ENCODE assay signal across 8 cellular contexts in genomic region chr11:66311965-66312548, GRCh38. TPM values are rescaled to one million over a fixed set of nuclear protein-coding genes. Genes with fewer than 3 reads are reported as not detected.
DNase-seq lines count a peak whose midpoint lies in the region; ATAC-seq, FAIRE-seq and TF ChIP-seq lines count a peak whose summit lies in the region.

No MANE protein-coding gene starts in this region.

- peak; percentile 75 for TF ChIP-seq CTCF in progenitor cell of endocrine pancreas (IDR thresholded peaks at IDR 0.05; ENCODE audit: unreplicated experiment)
- peak; percentile 88 for TF ChIP-seq CTCF in upper lobe of right lung (IDR thresholded peaks at IDR 0.05)

- peaks cover 11% of the 10 kb centered on the region for H3K4me1 ChIP-seq in upper lobe of right lung

- H3K4me1 Mint-ChIP-seq in progenitor cell of endocrine pancreas (ENCODE audit: low read depth) = peaks cover 2% of the 10 kb centered on the region

- no peaks in the 10 kb centered on the region for H3K36me3 Mint-ChIP-seq in progenitor cell of endocrine pancreas (ENCODE audit: insufficient read depth)

- intact Hi-C loops in left cardiac atrium (cut with DNase I) (loop anchor here in 1 of 2 donors (1.0 to 5.0 kb wide), 2 partner anchors 16 to 75 kb away; no protein-coding TSS in a partner anchor), upper lobe of right lung (cut with DNase I) (loop anchor here (10.0 kb wide), 1 partner anchor 73 kb away; no protein-coding TSS in a partner anchor)

- H3K27ac ChIP-seq in adipose tissue (ENCODE audit: low read depth, low read length) = peak overlapping the region; percentile 21
- H3K27ac ChIP-seq in upper lobe of right lung = peak overlapping the region; percentile 82

- no peaks in the 10 kb centered on the region for H3K9me3 Mint-ChIP-seq in progenitor cell of endocrine pancreas (ENCODE audit: low read depth)

- peak; percentile 76 for ATAC-seq in HG02840 (IDR thresholded peaks at IDR 0.05; ENCODE audit: low FRiP score, unreplicated experiment)
- ATAC-seq in left cardiac atrium = peak; percentile 79 to 86
- peak; percentile 84 for ATAC-seq in upper lobe of right lung

- peak; percentile 98 for FAIRE-seq in GM12891 (lab: Jason Lieb, UNC)

- H3K27ac Mint-ChIP-seq in progenitor cell of endocrine pancreas = peak overlapping the region; percentile 98

- 0 to 1% (median 1%) methylated on average over 44 of the region's 44 CpGs for WGBS in adipose tissue, 3 donors

- peak overlapping the region; percentile 65 for H3K4me3 ChIP-seq in upper lobe of right lung

- H3K27me3 Mint-ChIP-seq in progenitor cell of endocrine pancreas = peaks cover 50% of the 10 kb centered on the region

- no peak for TF ChIP-seq POLR2A in GM12891 (IDR thresholded peaks at IDR 0.05; ENCODE audit: low read depth, low read length)

- H3K27me3 ChIP-seq in upper lobe of right lung = no peaks in the 10 kb centered on the region

- DNase-seq in GM12891 (ENCODE audit: insufficient read length, low spot score) = peak; percentile 90
- DNase-seq in NCI-H1417 treated with DMSO at 0.1 percent for 48 hours (lab: John Stamatoyannopoulos, UW) = peak; percentile 83
- DNase-seq in SW480 (ENCODE audit: low spot score) = peak; percentile 95
- peak; percentile 94 for DNase-seq in left cardiac atrium
- DNase-seq in progenitor cell of endocrine pancreas (ENCODE audit: low spot score, unreplicated experiment) = peak; percentile 68
- DNase-seq in upper lobe of right lung = peak; percentile 96

- H3K36me3 ChIP-seq in upper lobe of right lung = no peaks in the 10 kb centered on the region

- peak overlapping the region; percentile 88 for H3K4me3 Mint-ChIP-seq in progenitor cell of endocrine pancreas (ENCODE audit: low read depth)

- H3K9me3 ChIP-seq in upper lobe of right lung = no peaks in the 10 kb centered on the region

TF ChIP-seq in GM12891, 5 proteins besides CTCF, POLR2A, EP300 and RAD21:
- TF ChIP-seq PAX5 (IDR thresholded peaks at IDR 0.05; ENCODE audit: insufficient read depth, low read length, severe bottlenecking) (no peak), SPI1 (IDR thresholded peaks at IDR 0.05; ENCODE audit: low read depth, low read length) (no peak), TAF1 (IDR thresholded peaks at IDR 0.05; ENCODE audit: low read depth, low read length) (no peak), POLR2AphosphoS5 (IDR thresholded peaks at IDR 0.05; ENCODE audit: low read depth, low read length) (no peak), POU2F2 (IDR thresholded peaks at IDR 0.05; ENCODE audit: low read depth, low read length) (no peak)
TF ChIP-seq in GM12891: peak in this region for 0.

RNA-seq across cellular contexts. Expression of gene CD248, which starts 4.8 kb away (rescaled TPM):
- 0.04 TPM for polyA plus RNA-seq in GM12891 (2012; ENCODE audit: low read depth, missing spikeins)
- polyA plus RNA-seq in adipose tissue = 100 to 1,000 TPM in 1 of 3 donors, 10 to 100 TPM in 2; 22.3 to 327 (median 55.8) TPM
- total RNA-seq in left cardiac atrium (10 to 100 TPM; 43.8 to 54.3 TPM), progenitor cell of endocrine pancreas (0.22 and 0.67 TPM in 2 replicates), upper lobe of right lung (10.0 TPM)

RNA-seq across cellular contexts. Expression of gene TMEM151A, which starts 20.4 kb away (rescaled TPM):
- 0.18 TPM for polyA plus RNA-seq in GM12891 (2012; ENCODE audit: low read depth, missing spikeins)
- polyA plus RNA-seq in adipose tissue = 1 to 10 TPM in 1 of 3 donors, under 1 TPM in 2; 0.22 to 1.3 (median 0.75) TPM
- total RNA-seq in left cardiac atrium (1 to 10 TPM in 1 of 2 donors, under 1 TPM in 1; 0.86 to 1.1 TPM), progenitor cell of endocrine pancreas (0.33 and 0.57 TPM in 2 replicates), upper lobe of right lung (0.41 TPM)

RNA-seq across cellular contexts. Expression of gene YIF1A, which starts 23.1 kb away (rescaled TPM):
- 58.0 TPM for polyA plus RNA-seq in GM12891 (2012; ENCODE audit: low read depth, missing spikeins)
- 10 to 100 TPM; 62.9 to 84.3 (median 78.5) TPM for polyA plus RNA-seq in adipose tissue
- total RNA-seq in left cardiac atrium = 10 to 100 TPM; 53.2 to 81.1 TPM
- 61.7 and 64.6 TPM in 2 replicates for total RNA-seq in progenitor cell of endocrine pancreas
- 66.9 TPM for total RNA-seq in upper lobe of right lung

RNA-seq across cellular contexts. Expression of gene RIN1, which starts 24.2 kb away (rescaled TPM):
- polyA plus RNA-seq in GM12891 (2012; ENCODE audit: low read depth, missing spikeins) = 0.14 TPM
- 1 to 10 TPM; 4.8 to 9.0 (median 6.5) TPM for polyA plus RNA-seq in adipose tissue
- total RNA-seq in left cardiac atrium = 1 to 10 TPM; 2.2 to 4.6 TPM
- total RNA-seq in progenitor cell of endocrine pancreas = 1.5 and 2.3 TPM in 2 replicates
- 7.4 TPM for total RNA-seq in upper lobe of right lung

RNA-seq across cellular contexts. Expression of gene BRMS1, which starts 32.8 kb away (rescaled TPM):
- polyA plus RNA-seq in GM12891 (2012; ENCODE audit: low read depth, missing spikeins) = 38.6 TPM
- polyA plus RNA-seq in adipose tissue = 10 to 100 TPM; 33.5 to 40.2 (median 36.4) TPM
- 10 to 100 TPM; 14.9 to 19.3 TPM for total RNA-seq in left cardiac atrium
- 38.1 and 38.3 TPM in 2 replicates for total RNA-seq in progenitor cell of endocrine pancreas
- 32.1 TPM for total RNA-seq in upper lobe of right lung

Comparison
In these comparisons a context has a peak if more than half of its experiments do, and no peak if none do; other contexts are left out.
1. Peak in every context shown above with its lines: DNase-seq, ATAC-seq, H3K4me3 ChIP-seq and H3K27ac ChIP-seq.